ENCODE assay signal across 5 cellular contexts in the genomic region with DNA sequence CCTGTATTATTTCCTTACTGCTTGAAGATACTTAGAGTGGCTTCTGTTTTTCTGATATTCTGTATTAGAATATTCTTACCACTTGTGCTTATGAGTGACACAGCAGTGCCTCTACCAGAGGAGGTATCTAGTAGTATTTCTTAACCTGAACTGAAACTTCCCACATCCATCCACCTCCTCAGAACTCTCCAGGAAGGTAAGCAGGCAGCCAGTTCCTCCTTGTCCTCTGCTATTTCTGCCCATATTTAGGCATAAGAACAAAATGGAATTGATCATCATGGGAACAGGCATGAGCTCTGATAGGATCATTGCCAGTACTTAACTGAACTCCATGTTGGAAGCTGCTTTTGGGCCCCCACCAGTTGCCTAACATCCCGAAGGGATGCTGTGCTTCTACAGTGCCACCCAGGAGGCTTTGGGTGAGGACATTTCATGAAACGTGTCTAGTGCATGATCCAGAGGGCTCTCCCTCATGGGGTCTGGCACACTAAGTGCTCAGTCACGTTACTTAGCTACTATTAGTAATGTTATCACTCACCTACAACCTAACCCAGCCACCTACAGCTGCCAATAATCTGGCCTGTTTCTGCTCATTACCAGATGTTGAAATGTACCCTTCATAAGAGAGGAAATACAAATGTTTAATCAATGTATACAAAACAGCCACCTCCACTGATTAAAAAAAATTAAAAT.
"Had no signal": no experiment of that assay in that cellular context is flagged by ENCODE, and none has a peak within 500 bp of the region (broad histone marks: within the 10 kb centered on the region; RNA-seq: fewer than 3 reads in every experiment).

No MANE protein-coding gene starts in this region.

- H3K4me3 ChIP-seq: GM23338, K562 had no signal

- ATAC-seq: GM23338, K562 had no signal

- DNase-seq: H9, HCEC 1CT, IMR-90 had no signal
